Comparison of ENCODE assay signal across 18 cellular contexts in genomic region chr22:46728470-46728869, GRCh38. TPM values are rescaled to one million over a fixed set of nuclear protein-coding genes. Genes with fewer than 3 reads are reported as not detected.
DNase-seq lines count a peak whose midpoint lies in the region; ATAC-seq and TF ChIP-seq lines count a peak whose summit lies in the region.
"Had no signal": no experiment of that assay in that cellular context is flagged by ENCODE, and none has a peak within 500 bp of the region (broad histone marks: within the 10 kb centered on the region; RNA-seq: fewer than 3 reads in every experiment).

No MANE protein-coding gene starts in this region.

- H3K9me2 ChIP-seq in OCI-LY1 (ENCODE audit: low read depth, low read length): no peaks in the 10 kb centered on the region

- 42 to 50% methylated on average over 11 of the region's 11 CpGs for WGBS in heart right ventricle, 2 donors

- peaks cover 35% of the 10 kb centered on the region for H3K79me2 ChIP-seq in OCI-LY1 (ENCODE audit: insufficient read depth, low read length)

- H3K36me3 Mint-ChIP-seq in CD4-positive, alpha-beta T cell (ENCODE audit: low read depth): peaks cover 67% of the 10 kb centered on the region
- H3K36me3 Mint-ChIP-seq in osteocyte (ENCODE audit: unreplicated experiment): peaks cover 14% of the 10 kb centered on the region

- no peaks in the 10 kb centered on the region for H4K20me1 ChIP-seq in OCI-LY1 (ENCODE audit: insufficient read depth, low read length)

- H3K9me3 ChIP-seq in CD4-positive, alpha-beta T cell (ENCODE audit: control insufficient read depth, low read length): no peaks in the 10 kb centered on the region
- no peaks in the 10 kb centered on the region for H3K9me3 ChIP-seq in OCI-LY1 (ENCODE audit: low read length)
- no peaks in the 10 kb centered on the region for H3K9me3 ChIP-seq in heart right ventricle
- H3K9me3 ChIP-seq: ascending aorta had no signal

- H3K9me3 Mint-ChIP-seq in CD4-positive, alpha-beta T cell: no peaks in the 10 kb centered on the region
- no peaks in the 10 kb centered on the region for H3K9me3 Mint-ChIP-seq in osteocyte (ENCODE audit: unreplicated experiment)
- H3K9me3 Mint-ChIP-seq: HFFc6; T-helper 2 cell treated with Interferon-gamma antibody and Interleukin-4, amounts not matched to agents 5 μg/mL and 100 μg/mL, for 36 hours had no signal

- no peak overlapping the region for H3K27ac ChIP-seq in CD4-positive, alpha-beta T cell (ENCODE audit: low read depth, low read length)
- peak overlapping the region; percentile 72 for H3K27ac ChIP-seq in OCI-LY1 (ENCODE audit: low read depth, low read length, poor library complexity, severe bottlenecking)
- peak overlapping the region; percentile 47 to 82 (median 68) for H3K27ac ChIP-seq in heart right ventricle
- H3K27ac ChIP-seq: ascending aorta, KMS-11 had no signal

- peak overlapping the region; percentile 59 for H3K27ac Mint-ChIP-seq in CD4-positive, alpha-beta T cell
- peak overlapping the region; percentile 10 for H3K27ac Mint-ChIP-seq in osteocyte (ENCODE audit: unreplicated experiment)
- H3K27ac Mint-ChIP-seq: HFFc6; T-helper 2 cell treated with Interferon-gamma antibody and Interleukin-4, amounts not matched to agents 5 μg/mL and 100 μg/mL, for 36 hours had no signal

- H3K4me3 ChIP-seq in OCI-LY1 (ENCODE audit: low read depth, low read length, poor library complexity, severe bottlenecking): no peak overlapping the region
- H3K4me3 ChIP-seq in heart right ventricle: no peak overlapping the region
- H3K4me3 ChIP-seq: ascending aorta, lung had no signal

- H2AFZ ChIP-seq in OCI-LY1 (ENCODE audit: low read length): no peak overlapping the region

- H3K4me2 ChIP-seq in OCI-LY1 (ENCODE audit: low read length): peak overlapping the region; percentile 14; the same call in 1 of the 2 replicates
- H3K4me2 ChIP-seq: KMS-11 had no signal

- CTCF ChIA-PET in CD4-positive, alpha-beta T cell (lab: Charles Lee): no interaction called here

- H3K36me3 ChIP-seq in OCI-LY1 (ENCODE audit: insufficient read depth, low read length) (peaks cover 43% of the 10 kb centered on the region), heart right ventricle (peaks cover 0 to 78% (median 5%) of the 10 kb centered on the region in 9 donors)

- POLR2A ChIA-PET in CD4-positive, alpha-beta T cell (lab: Charles Lee): no interaction called here

- H3K4me3 Mint-ChIP-seq in CD4-positive, alpha-beta T cell: no peak overlapping the region
- H3K4me3 Mint-ChIP-seq in osteocyte (ENCODE audit: unreplicated experiment): no peak overlapping the region
- H3K4me3 Mint-ChIP-seq: HFFc6; T-helper 2 cell treated with Interferon-gamma antibody and Interleukin-4, amounts not matched to agents 5 μg/mL and 100 μg/mL, for 36 hours had no signal

- no peak overlapping the region; the same call in 1 of the 2 replicates for H3K9ac ChIP-seq in OCI-LY1 (ENCODE audit: low read length)
- H3K9ac ChIP-seq: KMS-11 had no signal

- H3K4me1 Mint-ChIP-seq in CD4-positive, alpha-beta T cell (ENCODE audit: low read depth): peaks cover 52% of the 10 kb centered on the region
- peaks cover 32% of the 10 kb centered on the region for H3K4me1 Mint-ChIP-seq in osteocyte (ENCODE audit: unreplicated experiment)

- no peak for TF ChIP-seq CTCF in CD4-positive, alpha-beta T cell (IDR thresholded peaks at IDR 0.05)
- TF ChIP-seq CTCF in OCI-LY1 (IDR thresholded peaks at IDR 0.05; ENCODE audit: low read length): no peak
- no peak for TF ChIP-seq CTCF in heart right ventricle (IDR thresholded peaks at IDR 0.05)
- no peak for TF ChIP-seq CTCF in osteocyte (IDR thresholded peaks at IDR 0.05)

- H3K4me1 ChIP-seq in OCI-LY1 (ENCODE audit: insufficient read depth, low read length, severe bottlenecking) (peaks cover 74% of the 10 kb centered on the region), heart right ventricle (peaks cover 32 to 92% (median 76%) of the 10 kb centered on the region in 9 donors)
- H3K4me1 ChIP-seq: ascending aorta had no signal

- no peaks in the 10 kb centered on the region for H3K27me3 ChIP-seq in CD4-positive, alpha-beta T cell (ENCODE audit: control insufficient read depth, insufficient read depth, low read length)
- H3K27me3 ChIP-seq in OCI-LY1 (ENCODE audit: insufficient read depth, low read length) (no peaks in the 10 kb centered on the region), heart right ventricle (no peaks in the 10 kb centered on the region)
- H3K27me3 ChIP-seq: ascending aorta had no signal

- no peaks in the 10 kb centered on the region for H3K27me3 Mint-ChIP-seq in CD4-positive, alpha-beta T cell
- no peaks in the 10 kb centered on the region for H3K27me3 Mint-ChIP-seq in osteocyte (ENCODE audit: unreplicated experiment)

- no peak for DNase-seq in CD4-positive, alpha-beta T cell
- DNase-seq in heart right ventricle (no peak), osteocyte (ENCODE audit: extremely low spot score, unreplicated experiment) (no peak), NCI-H748 (lab: John Stamatoyannopoulos, UW; ENCODE audit: unreplicated experiment) (no peak)
- DNase-seq: activated effector memory CD4-positive, alpha-beta T cell treated with Interleukin-2 at 50 U/mL for 16 hours; AML-193; DMS 273 treated with DMSO at 0.1 percent for 48 hours; GF-D8; HFFc6; NCI-H2029 treated with DMSO at 0.1 percent for 48 hours; NCI-H524 had no signal

- no peaks in the 10 kb centered on the region for H3F3A ChIP-seq in OCI-LY1 (ENCODE audit: insufficient read depth, low read length)

- intact Hi-C loops in CD4-positive, alpha-beta T cell (cut with DNase I, micrococcal nuclease): no loop called here
- intact Hi-C loops in heart right ventricle (cut with DNase I): loop anchor here in 6 of 10 donors (5.0 kb wide), 3 partner anchors 36 to 166 kb away; no protein-coding TSS in a partner anchor

- no peak for ATAC-seq in CD4-positive, alpha-beta T cell (ENCODE audit: poor library complexity)
- ATAC-seq in heart right ventricle (peak; percentile 5 to 76 (median 20)), HG02840 (IDR thresholded peaks at IDR 0.05; ENCODE audit: low FRiP score, unreplicated experiment) (no peak), GM18867 (IDR thresholded peaks at IDR 0.05; ENCODE audit: unreplicated experiment) (no peak)

RNA-seq across cellular contexts. Expression of gene CERK, which starts 9.6 kb away (rescaled TPM):
- 10 to 100 TPM; 84.6 to 88.5 TPM for total RNA-seq in CD4-positive, alpha-beta T cell
- total RNA-seq in heart right ventricle: 10 to 100 TPM; 50.9 to 97.0 (median 74.2) TPM
- 10 to 100 TPM; 21.5 to 55.3 TPM for polyA plus RNA-seq in heart right ventricle
- total RNA-seq in osteocyte: 38.4 and 41.6 TPM in 2 replicates

RNA-seq across cellular contexts. Expression of gene TBC1D22A, which starts 34.0 kb away (rescaled TPM):
- total RNA-seq in CD4-positive, alpha-beta T cell: 10 to 100 TPM; 27.1 to 31.7 TPM
- total RNA-seq in heart right ventricle (10 to 100 TPM; 14.6 to 27.9 (median 18.0) TPM), osteocyte (28.9 and 29.1 TPM in 2 replicates)
- polyA plus RNA-seq in heart right ventricle: 10 to 100 TPM in 1 of 2 donors, 1 to 10 TPM in 1; 7.2 to 13.2 TPM

Comparison
In these comparisons a context has a peak if more than half of its experiments do, and no peak if none do; other contexts are left out.
1. ATAC-seq: peak in heart right ventricle (8 of 8); none in CD4-positive, alpha-beta T cell (single experiment), HG02840 (single experiment) and GM18867 (single experiment).
2. intact Hi-C loops: an anchor here in heart right ventricle (5.0 kb wide); none called in CD4-positive, alpha-beta T cell.